ENCODE assay signal across 1 cellular context in the genomic region with DNA sequence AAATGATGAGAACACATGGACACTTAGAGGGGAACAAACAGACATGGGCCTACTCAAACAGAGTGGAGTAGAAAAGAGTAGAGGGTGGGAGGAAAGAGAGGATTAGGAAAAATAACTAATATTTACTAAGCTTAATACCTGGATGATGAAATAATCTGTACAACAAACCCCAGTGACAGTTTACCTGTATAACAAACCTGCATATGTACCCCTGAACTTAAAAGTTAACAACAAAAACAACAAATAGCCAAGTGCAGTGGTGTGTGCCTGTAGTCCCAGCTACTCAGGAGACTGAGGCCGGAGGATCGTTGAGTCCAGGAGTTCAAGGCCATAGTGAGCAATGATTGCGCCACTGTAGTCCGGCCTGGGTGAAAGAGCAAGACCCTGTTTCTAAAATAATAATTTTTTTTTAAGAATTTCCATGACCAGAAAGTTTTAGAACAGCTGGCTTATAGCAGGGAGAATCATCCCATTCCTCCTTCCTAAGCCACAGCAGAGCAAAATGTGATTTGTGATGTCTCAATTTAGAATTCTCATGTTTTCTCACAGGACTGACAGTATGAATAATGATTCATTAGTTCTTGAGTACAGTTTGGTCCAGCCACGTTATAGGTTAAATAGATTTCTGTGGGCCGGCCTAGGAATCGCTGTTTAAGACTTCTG.
TF ChIP-seq lines count a peak whose summit lies in the region.

No MANE protein-coding gene starts in this region.

TF ChIP-seq in HepG2, 621 proteins besides CTCF, POLR2A, EP300 and RAD21 (continued from another document and continues in another):
- TF ChIP-seq, protein P1, sequence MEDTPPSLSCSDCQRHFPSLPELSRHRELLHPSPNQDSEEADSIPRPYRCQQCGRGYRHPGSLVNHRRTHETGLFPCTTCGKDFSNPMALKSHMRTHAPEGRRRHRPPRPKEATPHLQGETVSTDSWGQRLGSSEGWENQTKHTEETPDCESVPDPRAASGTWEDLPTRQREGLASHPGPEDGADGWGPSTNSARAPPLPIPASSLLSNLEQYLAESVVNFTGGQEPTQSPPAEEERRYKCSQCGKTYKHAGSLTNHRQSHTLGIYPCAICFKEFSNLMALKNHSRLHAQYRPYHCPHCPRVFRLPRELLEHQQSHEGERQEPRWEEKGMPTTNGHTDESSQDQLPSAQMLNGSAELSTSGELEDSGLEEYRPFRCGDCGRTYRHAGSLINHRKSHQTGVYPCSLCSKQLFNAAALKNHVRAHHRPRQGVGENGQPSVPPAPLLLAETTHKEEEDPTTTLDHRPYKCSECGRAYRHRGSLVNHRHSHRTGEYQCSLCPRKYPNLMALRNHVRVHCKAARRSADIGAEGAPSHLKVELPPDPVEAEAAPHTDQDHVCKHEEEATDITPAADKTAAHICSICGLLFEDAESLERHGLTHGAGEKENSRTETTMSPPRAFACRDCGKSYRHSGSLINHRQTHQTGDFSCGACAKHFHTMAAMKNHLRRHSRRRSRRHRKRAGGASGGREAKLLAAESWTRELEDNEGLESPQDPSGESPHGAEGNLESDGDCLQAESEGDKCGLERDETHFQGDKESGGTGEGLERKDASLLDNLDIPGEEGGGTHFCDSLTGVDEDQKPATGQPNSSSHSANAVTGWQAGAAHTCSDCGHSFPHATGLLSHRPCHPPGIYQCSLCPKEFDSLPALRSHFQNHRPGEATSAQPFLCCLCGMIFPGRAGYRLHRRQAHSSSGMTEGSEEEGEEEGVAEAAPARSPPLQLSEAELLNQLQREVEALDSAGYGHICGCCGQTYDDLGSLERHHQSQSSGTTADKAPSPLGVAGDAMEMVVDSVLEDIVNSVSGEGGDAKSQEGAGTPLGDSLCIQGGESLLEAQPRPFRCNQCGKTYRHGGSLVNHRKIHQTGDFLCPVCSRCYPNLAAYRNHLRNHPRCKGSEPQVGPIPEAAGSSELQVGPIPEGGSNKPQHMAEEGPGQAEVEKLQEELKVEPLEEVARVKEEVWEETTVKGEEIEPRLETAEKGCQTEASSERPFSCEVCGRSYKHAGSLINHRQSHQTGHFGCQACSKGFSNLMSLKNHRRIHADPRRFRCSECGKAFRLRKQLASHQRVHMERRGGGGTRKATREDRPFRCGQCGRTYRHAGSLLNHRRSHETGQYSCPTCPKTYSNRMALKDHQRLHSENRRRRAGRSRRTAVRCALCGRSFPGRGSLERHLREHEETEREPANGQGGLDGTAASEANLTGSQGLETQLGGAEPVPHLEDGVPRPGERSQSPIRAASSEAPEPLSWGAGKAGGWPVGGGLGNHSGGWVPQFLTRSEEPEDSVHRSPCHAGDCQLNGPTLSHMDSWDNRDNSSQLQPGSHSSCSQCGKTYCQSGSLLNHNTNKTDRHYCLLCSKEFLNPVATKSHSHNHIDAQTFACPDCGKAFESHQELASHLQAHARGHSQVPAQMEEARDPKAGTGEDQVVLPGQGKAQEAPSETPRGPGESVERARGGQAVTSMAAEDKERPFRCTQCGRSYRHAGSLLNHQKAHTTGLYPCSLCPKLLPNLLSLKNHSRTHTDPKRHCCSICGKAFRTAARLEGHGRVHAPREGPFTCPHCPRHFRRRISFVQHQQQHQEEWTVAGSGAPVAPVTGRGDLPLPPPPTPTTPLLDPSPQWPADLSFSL (CRISPR knock-in tag; IDR thresholded peaks at IDR 0.05): peak; percentile 75; the same call in 1 of the 2 replicates
- TF ChIP-seq EED (CRISPR knock-in tag; IDR thresholded peaks at IDR 0.05) (no peak), SP5 (CRISPR knock-in tag; IDR thresholded peaks at IDR 0.05; ENCODE audit: borderline replicate concordance, low read depth) (0 out of 2 replicates have a peak, but pooled peaks have one; percentile 22), SALL1 (CRISPR knock-in tag; IDR thresholded peaks at IDR 0.05) (peak; percentile 98), MTF2 (CRISPR knock-in tag; IDR thresholded peaks at IDR 0.05; ENCODE audit: borderline replicate concordance) (no peak), IKZF4 (CRISPR knock-in tag; IDR thresholded peaks at IDR 0.05; ENCODE audit: borderline replicate concordance, low read depth, not compliant biosample characterization) (no peak), MXI1 (IDR thresholded peaks at IDR 0.05; ENCODE audit: borderline replicate concordance, low read depth, low read length) (no peak), ZNF556 (CRISPR knock-in tag; IDR thresholded peaks at IDR 0.05; ENCODE audit: borderline replicate concordance) (no peak; the same call in 1 of the 2 replicates), ZFP41 (CRISPR knock-in tag; IDR thresholded peaks at IDR 0.05; ENCODE audit: borderline replicate concordance) (no peak), ZNF558 (CRISPR knock-in tag; IDR thresholded peaks at IDR 0.05; ENCODE audit: borderline replicate concordance) (no peak), SCMH1 (CRISPR knock-in tag; IDR thresholded peaks at IDR 0.05; ENCODE audit: borderline replicate concordance) (no peak), ISL2 (CRISPR knock-in tag; IDR thresholded peaks at IDR 0.05) (peak; percentile 61), IRF2 (CRISPR knock-in tag; IDR thresholded peaks at IDR 0.05) (0 out of 2 replicates have a peak, but pooled peaks have one; percentile 24), ZNF230 (CRISPR knock-in tag; IDR thresholded peaks at IDR 0.05) (no peak), ZNF629 (CRISPR knock-in tag; conservative IDR thresholded peaks at IDR 0.05) (peak; percentile 85), RARG (CRISPR knock-in tag; IDR thresholded peaks at IDR 0.05; ENCODE audit: low read depth) (no peak), ZNF724P (CRISPR knock-in tag; IDR thresholded peaks at IDR 0.05; ENCODE audit: borderline replicate concordance) (no peak), KLF13 (CRISPR knock-in tag; IDR thresholded peaks at IDR 0.05) (no peak), RELA (CRISPR knock-in tag; IDR thresholded peaks at IDR 0.05) (no peak), ZNF75D (CRISPR knock-in tag; IDR thresholded peaks at IDR 0.05; ENCODE audit: borderline replicate concordance) (no peak), ZC3H4 (CRISPR knock-in tag; IDR thresholded peaks at IDR 0.05; ENCODE audit: borderline replicate concordance) (no peak), ZNF263 (CRISPR knock-in tag; IDR thresholded peaks at IDR 0.05) (no peak), CBX5 (CRISPR knock-in tag; IDR thresholded peaks at IDR 0.05; ENCODE audit: borderline replicate concordance) (no peak; the same call in 1 of the 2 replicates), ZKSCAN1 (IDR thresholded peaks at IDR 0.05; ENCODE audit: low read length) (no peak), PAX8 (CRISPR knock-in tag; IDR thresholded peaks at IDR 0.05; ENCODE audit: borderline replicate concordance) (no peak), ZNF432 (CRISPR knock-in tag; IDR thresholded peaks at IDR 0.05; ENCODE audit: borderline replicate concordance) (no peak), HNF4A (CRISPR knock-in tag; IDR thresholded peaks at IDR 0.05) (peak; percentile 98), SMAD1 (CRISPR knock-in tag; IDR thresholded peaks at IDR 0.05; ENCODE audit: borderline replicate concordance, low read depth) (no peak), ZSCAN29 (CRISPR knock-in tag; conservative IDR thresholded peaks at IDR 0.05) (no peak; the same call in 1 of the 2 replicates), NFE2L2 (IDR thresholded peaks at IDR 0.05; ENCODE audit: low read length) (no peak), KDM6A (CRISPR knock-in tag; IDR thresholded peaks at IDR 0.05; ENCODE audit: low read depth) (peak; percentile 69), ZNF549 (CRISPR knock-in tag; IDR thresholded peaks at IDR 0.05) (no peak), ZNF569 (CRISPR knock-in tag; IDR thresholded peaks at IDR 0.05; ENCODE audit: borderline replicate concordance) (no peak), ZNF891 (CRISPR knock-in tag; IDR thresholded peaks at IDR 0.05) (no peak), REXO4 (CRISPR knock-in tag; IDR thresholded peaks at IDR 0.05; ENCODE audit: borderline replicate concordance) (no peak), ZFX (CRISPR knock-in tag; IDR thresholded peaks at IDR 0.05; ENCODE audit: low read depth) (peak; percentile 52), NPAS2 (CRISPR knock-in tag; IDR thresholded peaks at IDR 0.05; ENCODE audit: borderline replicate concordance) (no peak), JUNB (CRISPR knock-in tag; IDR thresholded peaks at IDR 0.05; ENCODE audit: borderline replicate concordance) (no peak), TOE1 (CRISPR knock-in tag; IDR thresholded peaks at IDR 0.05) (no peak), SOX5 (CRISPR knock-in tag; IDR thresholded peaks at IDR 0.05; ENCODE audit: borderline replicate concordance) (peak; percentile 73), ZSCAN22 (CRISPR knock-in tag; IDR thresholded peaks at IDR 0.05) (no peak), ZNF121 (CRISPR knock-in tag; IDR thresholded peaks at IDR 0.05) (no peak), BCL6 (CRISPR knock-in tag; IDR thresholded peaks at IDR 0.05) (peak; percentile 78)
- TF ChIP-seq, protein P2, sequence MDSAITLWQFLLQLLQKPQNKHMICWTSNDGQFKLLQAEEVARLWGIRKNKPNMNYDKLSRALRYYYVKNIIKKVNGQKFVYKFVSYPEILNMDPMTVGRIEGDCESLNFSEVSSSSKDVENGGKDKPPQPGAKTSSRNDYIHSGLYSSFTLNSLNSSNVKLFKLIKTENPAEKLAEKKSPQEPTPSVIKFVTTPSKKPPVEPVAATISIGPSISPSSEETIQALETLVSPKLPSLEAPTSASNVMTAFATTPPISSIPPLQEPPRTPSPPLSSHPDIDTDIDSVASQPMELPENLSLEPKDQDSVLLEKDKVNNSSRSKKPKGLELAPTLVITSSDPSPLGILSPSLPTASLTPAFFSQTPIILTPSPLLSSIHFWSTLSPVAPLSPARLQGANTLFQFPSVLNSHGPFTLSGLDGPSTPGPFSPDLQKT (CRISPR knock-in tag; IDR thresholded peaks at IDR 0.05; ENCODE audit: borderline replicate concordance): no peak
- TF ChIP-seq, protein P3, sequence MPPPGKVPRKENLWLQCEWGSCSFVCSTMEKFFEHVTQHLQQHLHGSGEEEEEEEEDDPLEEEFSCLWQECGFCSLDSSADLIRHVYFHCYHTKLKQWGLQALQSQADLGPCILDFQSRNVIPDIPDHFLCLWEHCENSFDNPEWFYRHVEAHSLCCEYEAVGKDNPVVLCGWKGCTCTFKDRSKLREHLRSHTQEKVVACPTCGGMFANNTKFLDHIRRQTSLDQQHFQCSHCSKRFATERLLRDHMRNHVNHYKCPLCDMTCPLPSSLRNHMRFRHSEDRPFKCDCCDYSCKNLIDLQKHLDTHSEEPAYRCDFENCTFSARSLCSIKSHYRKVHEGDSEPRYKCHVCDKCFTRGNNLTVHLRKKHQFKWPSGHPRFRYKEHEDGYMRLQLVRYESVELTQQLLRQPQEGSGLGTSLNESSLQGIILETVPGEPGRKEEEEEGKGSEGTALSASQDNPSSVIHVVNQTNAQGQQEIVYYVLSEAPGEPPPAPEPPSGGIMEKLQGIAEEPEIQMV (CRISPR knock-in tag; IDR thresholded peaks at IDR 0.05; ENCODE audit: low read depth): no peak
- TF ChIP-seq, protein P4, sequence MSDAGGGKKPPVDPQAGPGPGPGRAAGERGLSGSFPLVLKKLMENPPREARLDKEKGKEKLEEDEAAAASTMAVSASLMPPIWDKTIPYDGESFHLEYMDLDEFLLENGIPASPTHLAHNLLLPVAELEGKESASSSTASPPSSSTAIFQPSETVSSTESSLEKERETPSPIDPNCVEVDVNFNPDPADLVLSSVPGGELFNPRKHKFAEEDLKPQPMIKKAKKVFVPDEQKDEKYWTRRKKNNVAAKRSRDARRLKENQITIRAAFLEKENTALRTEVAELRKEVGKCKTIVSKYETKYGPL (CRISPR knock-in tag; IDR thresholded peaks at IDR 0.05): no peak
- TF ChIP-seq, protein P5, sequence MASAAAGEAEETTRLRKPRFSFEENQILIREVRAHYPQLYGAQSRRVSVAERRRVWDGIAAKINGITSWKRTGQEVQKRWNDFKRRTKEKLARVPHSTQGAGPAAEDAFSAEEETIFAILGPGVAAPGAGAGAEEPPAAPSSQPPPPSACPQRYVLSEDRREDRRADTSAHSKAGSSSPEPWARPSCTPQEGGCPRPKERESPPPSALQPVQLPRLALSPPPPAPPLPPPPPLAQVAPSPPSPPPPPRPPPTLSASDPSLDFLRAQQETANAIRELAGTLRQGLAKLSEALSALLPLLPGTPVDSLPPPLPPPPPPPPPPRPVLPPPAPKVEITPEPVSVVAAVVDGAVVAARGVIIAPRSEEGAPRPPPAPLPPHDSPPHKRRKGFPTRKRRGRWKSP (CRISPR knock-in tag; IDR thresholded peaks at IDR 0.05): no peak
- TF ChIP-seq, protein P6, sequence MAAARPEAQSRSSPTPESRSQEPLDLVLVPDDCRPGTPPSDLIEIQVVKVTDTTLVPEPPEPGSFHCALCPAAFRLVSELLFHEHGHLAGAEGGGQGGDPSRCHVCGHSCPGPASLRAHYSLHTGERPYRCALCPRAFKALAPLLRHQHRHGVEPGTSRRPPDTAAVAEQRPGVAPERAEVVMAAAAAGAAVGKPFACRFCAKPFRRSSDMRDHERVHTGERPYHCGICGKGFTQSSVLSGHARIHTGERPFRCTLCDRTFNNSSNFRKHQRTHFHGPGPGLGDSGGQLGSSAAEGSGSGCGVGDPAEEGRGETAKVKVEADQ (CRISPR knock-in tag; IDR thresholded peaks at IDR 0.05; ENCODE audit: borderline replicate concordance): no peak
- TF ChIP-seq, protein P7, sequence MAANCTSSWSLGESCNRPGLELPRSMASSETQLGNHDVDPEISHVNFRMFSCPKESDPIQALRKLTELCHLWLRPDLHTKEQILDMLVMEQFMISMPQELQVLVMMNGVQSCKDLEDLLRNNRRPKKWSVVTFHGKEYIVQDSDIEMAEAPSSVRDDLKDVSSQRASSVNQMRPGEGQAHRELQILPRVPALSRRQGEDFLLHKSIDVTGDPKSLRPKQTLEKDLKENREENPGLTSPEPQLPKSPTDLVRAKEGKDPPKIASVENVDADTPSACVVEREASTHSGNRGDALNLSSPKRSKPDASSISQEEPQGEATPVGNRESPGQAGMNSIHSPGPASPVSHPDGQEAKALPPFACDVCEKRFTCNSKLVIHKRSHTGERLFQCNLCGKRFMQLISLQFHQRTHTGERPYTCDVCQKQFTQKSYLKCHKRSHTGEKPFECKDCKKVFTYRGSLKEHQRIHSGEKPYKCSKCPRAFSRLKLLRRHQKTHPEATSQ (CRISPR knock-in tag; IDR thresholded peaks at IDR 0.05; ENCODE audit: borderline replicate concordance): no peak
- TF ChIP-seq, protein P8, sequence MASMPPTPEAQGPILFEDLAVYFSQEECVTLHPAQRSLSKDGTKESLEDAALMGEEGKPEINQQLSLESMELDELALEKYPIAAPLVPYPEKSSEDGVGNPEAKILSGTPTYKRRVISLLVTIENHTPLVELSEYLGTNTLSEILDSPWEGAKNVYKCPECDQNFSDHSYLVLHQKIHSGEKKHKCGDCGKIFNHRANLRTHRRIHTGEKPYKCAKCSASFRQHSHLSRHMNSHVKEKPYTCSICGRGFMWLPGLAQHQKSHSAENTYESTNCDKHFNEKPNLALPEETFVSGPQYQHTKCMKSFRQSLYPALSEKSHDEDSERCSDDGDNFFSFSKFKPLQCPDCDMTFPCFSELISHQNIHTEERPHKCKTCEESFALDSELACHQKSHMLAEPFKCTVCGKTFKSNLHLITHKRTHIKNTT (CRISPR knock-in tag; IDR thresholded peaks at IDR 0.05): no peak
- TF ChIP-seq, protein P9, sequence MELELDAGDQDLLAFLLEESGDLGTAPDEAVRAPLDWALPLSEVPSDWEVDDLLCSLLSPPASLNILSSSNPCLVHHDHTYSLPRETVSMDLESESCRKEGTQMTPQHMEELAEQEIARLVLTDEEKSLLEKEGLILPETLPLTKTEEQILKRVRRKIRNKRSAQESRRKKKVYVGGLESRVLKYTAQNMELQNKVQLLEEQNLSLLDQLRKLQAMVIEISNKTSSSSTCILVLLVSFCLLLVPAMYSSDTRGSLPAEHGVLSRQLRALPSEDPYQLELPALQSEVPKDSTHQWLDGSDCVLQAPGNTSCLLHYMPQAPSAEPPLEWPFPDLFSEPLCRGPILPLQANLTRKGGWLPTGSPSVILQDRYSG (CRISPR knock-in tag; IDR thresholded peaks at IDR 0.05): no peak
